Comparison of ENCODE assay signal across 1 cellular context in genomic region chr3:146496726-146497125, GRCh38.
TF ChIP-seq lines count a peak whose summit lies in the region.

No MANE protein-coding gene starts in this region.

TF ChIP-seq in K562, 482 proteins besides CTCF, POLR2A, EP300 and RAD21 (continues in another document):
- no peak for TF ChIP-seq JUN (IDR thresholded peaks at IDR 0.05; ENCODE audit: borderline replicate concordance, low read depth, low read length)
- no peak for TF ChIP-seq JUN (CRISPR knock-in tag; IDR thresholded peaks at IDR 0.05; ENCODE audit: borderline replicate concordance)
- peak; percentile 99 for TF ChIP-seq MEIS2 (IDR thresholded peaks at IDR 0.05; ENCODE audit: partially characterized antibody)
- no peak for TF ChIP-seq JUNB (CRISPR knock-in tag; conservative IDR thresholded peaks at IDR 0.05)
- peak; percentile 38; the same call in 1 of the 2 replicates for TF ChIP-seq ZNF134 (CRISPR knock-in tag; conservative IDR thresholded peaks at IDR 0.05)
- peak; percentile 93 for TF ChIP-seq LEF1 (IDR thresholded peaks at IDR 0.05)
- no peak for TF ChIP-seq TCF7L2 (IDR thresholded peaks at IDR 0.05; ENCODE audit: low read depth, low read length)
- peak; percentile 82 for TF ChIP-seq RNF2 (IDR thresholded peaks at IDR 0.05)
- no peak for TF ChIP-seq MYC (IDR thresholded peaks at IDR 0.05; ENCODE audit: low read depth, low read length)
- no peak for TF ChIP-seq MYC (CRISPR knock-in tag; IDR thresholded peaks at IDR 0.05; ENCODE audit: borderline replicate concordance, low read depth)
- TF ChIP-seq MTA2 (IDR thresholded peaks at IDR 0.05; ENCODE audit: low read depth), result peak; percentile 90
- TF ChIP-seq CEBPB (tag; IDR thresholded peaks at IDR 0.05), result peak; percentile 95
- no peak for TF ChIP-seq DLX4 (CRISPR knock-in tag; IDR thresholded peaks at IDR 0.05)
- peak; percentile 98 for TF ChIP-seq ARID1B (IDR thresholded peaks at IDR 0.05)
- TF ChIP-seq TEAD4 (IDR thresholded peaks at IDR 0.05; ENCODE audit: low read length), result peak; percentile 97
- TF ChIP-seq TEAD4 (CRISPR knock-in tag; IDR thresholded peaks at IDR 0.05; ENCODE audit: borderline replicate concordance), result no peak
- TF ChIP-seq STAT5A (IDR thresholded peaks at IDR 0.05; ENCODE audit: borderline replicate concordance, low read length), result peak; percentile 84
- peak; percentile 96 for TF ChIP-seq MECOM (CRISPR knock-in tag; IDR thresholded peaks at IDR 0.05)
- peak; percentile 68 for TF ChIP-seq CEBPG (CRISPR knock-in tag; IDR thresholded peaks at IDR 0.05)
- TF ChIP-seq CEBPG (tag; conservative IDR thresholded peaks at IDR 0.05 in 1 of 2, IDR thresholded peaks at IDR 0.05 in 1 of 2), result peak in 1 of 2 experiments; percentile 86; a peak in 3 of 4 replicates
- 0 out of 2 replicates have a peak, but pooled peaks have one; percentile 2 for TF ChIP-seq CUX1 (CRISPR knock-in tag; IDR thresholded peaks at IDR 0.05)
- peak; percentile 57; the same call in 1 of the 2 replicates for TF ChIP-seq FOSL1 (tag; conservative IDR thresholded peaks at IDR 0.05)
- peak; percentile 81 for TF ChIP-seq ZEB2 (IDR thresholded peaks at IDR 0.05)
- peak in 1 of 2 experiments; percentile 90; a peak in 2 of 4 replicates for TF ChIP-seq ZMIZ1 (IDR thresholded peaks at IDR 0.05; ENCODE audit: low read depth in 2 of 2, low read length in 2 of 2)
- TF ChIP-seq BMI1 (IDR thresholded peaks at IDR 0.05; ENCODE audit: low read length), result no peak
- no peak for TF ChIP-seq NEUROD1 (IDR thresholded peaks at IDR 0.05; ENCODE audit: borderline replicate concordance, low read depth, low read length, partially characterized antibody)
- no peak for TF ChIP-seq HMG20A (CRISPR knock-in tag; conservative IDR thresholded peaks at IDR 0.05)
- TF ChIP-seq MEF2A (IDR thresholded peaks at IDR 0.05; ENCODE audit: control insufficient read depth, low read depth, low read length), result 0 out of 2 replicates have a peak, but pooled peaks have one; percentile 30
- TF ChIP-seq GATA2 (CRISPR knock-in tag; IDR thresholded peaks at IDR 0.05), result peak; percentile 63
- TF ChIP-seq KLF16 (IDR thresholded peaks at IDR 0.05), result peak; percentile 91
- TF ChIP-seq ELF4 (CRISPR knock-in tag; IDR thresholded peaks at IDR 0.05), result 0 out of 2 replicates have a peak, but pooled peaks have one; percentile 13
- TF ChIP-seq ZNF24 (IDR thresholded peaks at IDR 0.05), result no peak
- TF ChIP-seq FOXJ2 (tag; IDR thresholded peaks at IDR 0.05), result no peak
- peak; percentile 67; the same call in 1 of the 2 replicates for TF ChIP-seq MITF (IDR thresholded peaks at IDR 0.05)
- TF ChIP-seq U2AF1 (optimal IDR thresholded peaks at IDR 0.05; ENCODE audit: low read depth, low read length), result no peak
- no peak for TF ChIP-seq RREB1 (CRISPR knock-in tag; IDR thresholded peaks at IDR 0.05)
- TF ChIP-seq CTBP1 (IDR thresholded peaks at IDR 0.05; ENCODE audit: borderline replicate concordance), result peak; percentile 86
- TF ChIP-seq JUND (IDR thresholded peaks at IDR 0.05; ENCODE audit: borderline replicate concordance, low read depth, low read length), result peak; percentile 70
- TF ChIP-seq JUND (tag; IDR thresholded peaks at IDR 0.05; ENCODE audit: borderline replicate concordance, low read depth, low read length), result no peak; the same call in 2 of the 3 replicates
- TF ChIP-seq SUPT5H (IDR thresholded peaks at IDR 0.05), result no peak
- TF ChIP-seq MNT (conservative IDR thresholded peaks at IDR 0.05), result peak in 1 of 2 experiments; percentile 37; a peak in 1 of 4 replicates
- 0 out of 2 replicates have a peak, but pooled peaks have one; percentile 55 for TF ChIP-seq NBN (IDR thresholded peaks at IDR 0.05; ENCODE audit: low read depth)
- no peak for TF ChIP-seq FOXK1 (CRISPR knock-in tag; IDR thresholded peaks at IDR 0.05; ENCODE audit: borderline replicate concordance)
- peak; percentile 89 for TF ChIP-seq HDAC3 (IDR thresholded peaks at IDR 0.05; ENCODE audit: borderline replicate concordance, partially characterized antibody)
- TF ChIP-seq ZNF589 (CRISPR knock-in tag; IDR thresholded peaks at IDR 0.05; ENCODE audit: low read depth), result peak; percentile 84
- peak; percentile 68 for TF ChIP-seq VEZF1 (CRISPR knock-in tag; IDR thresholded peaks at IDR 0.05)
